In genomic region chr20:44656447-44656846, GRCh38 we compare ENCODE assay signal across 1 cellular context.
TF ChIP-seq lines count a peak whose summit lies in the region.

No MANE protein-coding gene starts in this region.

TF ChIP-seq in H1, 55 proteins besides CTCF, POLR2A, EP300 and RAD21:
- no peak for TF ChIP-seq BCL11A (IDR thresholded peaks at IDR 0.05; ENCODE audit: low read depth in 2 of 2, low read length in 2 of 2)
- no peak for TF ChIP-seq TAF1 (IDR thresholded peaks at IDR 0.05; ENCODE audit: low read depth, low read length)
- TF ChIP-seq SP4 (IDR thresholded peaks at IDR 0.05; ENCODE audit: low read length) = no peak
- TF ChIP-seq YY1 (IDR thresholded peaks at IDR 0.05; ENCODE audit: low read depth, low read length) = no peak
